ENCODE assay signal across 18 cellular contexts in the genomic region with DNA sequence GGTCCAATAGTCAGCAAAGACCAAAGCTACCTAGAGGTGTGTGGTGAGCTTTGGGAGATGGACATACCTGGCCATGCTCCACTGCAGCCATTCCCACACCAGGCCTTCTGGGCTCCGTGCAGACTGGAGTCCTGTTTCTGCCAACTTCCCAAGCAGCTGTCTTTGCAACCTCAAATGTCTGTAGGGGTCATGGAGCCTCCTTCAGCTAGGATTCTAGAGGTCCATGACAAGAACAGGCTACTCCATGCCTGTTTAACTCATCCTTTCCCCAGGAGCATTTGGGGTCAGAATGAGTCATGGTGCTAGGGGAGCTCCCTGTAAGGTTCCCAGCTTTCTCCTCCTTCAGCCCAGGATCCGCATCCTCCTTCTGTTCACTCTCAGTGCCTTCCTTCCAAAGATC.
"Had no signal": no experiment of that assay in that cellular context is flagged by ENCODE, and none has a peak within 500 bp of the region (broad histone marks: within the 10 kb centered on the region; RNA-seq: fewer than 3 reads in every experiment).

No MANE protein-coding gene starts in this region.

- DNase-seq: activated CD4-positive, alpha-beta memory T cell treated with anti-CD3 and anti-CD28 coated beads, Interleukin-2, amount 10 ng/mL, durations not matched to agents 7 days and 5 days; activated CD4-positive, alpha-beta T cell treated with anti-CD3 and anti-CD28 coated beads for 48 hours; activated CD4-positive, CD25-positive, alpha-beta regulatory T cell; activated naive CD4-positive, alpha-beta T cell treated with anti-CD3 and anti-CD28 coated beads for 36 hours; activated T-cell treated with anti-CD3 and anti-CD28 coated beads, Interleukin-2, amount 50 U/mL, for 24 hours; dermis blood vessel endothelial cell; effector memory CD4-positive, alpha-beta T cell; glutamatergic neuron; hippocampal formation; islet precursor cell; lower lobe of right lung; nucleus accumbens; stimulated activated naive B cell treated with anti-CD40 and anti-IgM and Interleukin-4, amounts not matched to agents 10 μg/mL and 1 μg/mL and 100 μg/mL, for 72 hours; T-helper 1 cell; T-helper 9 cell; tibial artery had no signal

- H3K9me3 ChIP-seq: breast epithelium, esophagus muscularis mucosa, lower lobe of right lung, tibial artery had no signal

- H3K27ac ChIP-seq: breast epithelium, esophagus muscularis mucosa, lower lobe of right lung, tibial artery had no signal

- H3K27me3 ChIP-seq: breast epithelium, esophagus muscularis mucosa, tibial artery had no signal

- H3K4me1 ChIP-seq: breast epithelium, lower lobe of right lung had no signal

- H3K4me3 ChIP-seq: breast epithelium, esophagus muscularis mucosa, lower lobe of right lung, tibial artery had no signal

- ATAC-seq: lower lobe of right lung; stimulated activated naive B cell treated with anti-CD40 and anti-IgM and Interleukin-4, amounts not matched to agents 10 μg/mL and 1 μg/mL and 100 μg/mL, for 72 hours had no signal

- H3K36me3 ChIP-seq: breast epithelium, esophagus muscularis mucosa, lower lobe of right lung, tibial artery had no signal
